In the genomic region with DNA sequence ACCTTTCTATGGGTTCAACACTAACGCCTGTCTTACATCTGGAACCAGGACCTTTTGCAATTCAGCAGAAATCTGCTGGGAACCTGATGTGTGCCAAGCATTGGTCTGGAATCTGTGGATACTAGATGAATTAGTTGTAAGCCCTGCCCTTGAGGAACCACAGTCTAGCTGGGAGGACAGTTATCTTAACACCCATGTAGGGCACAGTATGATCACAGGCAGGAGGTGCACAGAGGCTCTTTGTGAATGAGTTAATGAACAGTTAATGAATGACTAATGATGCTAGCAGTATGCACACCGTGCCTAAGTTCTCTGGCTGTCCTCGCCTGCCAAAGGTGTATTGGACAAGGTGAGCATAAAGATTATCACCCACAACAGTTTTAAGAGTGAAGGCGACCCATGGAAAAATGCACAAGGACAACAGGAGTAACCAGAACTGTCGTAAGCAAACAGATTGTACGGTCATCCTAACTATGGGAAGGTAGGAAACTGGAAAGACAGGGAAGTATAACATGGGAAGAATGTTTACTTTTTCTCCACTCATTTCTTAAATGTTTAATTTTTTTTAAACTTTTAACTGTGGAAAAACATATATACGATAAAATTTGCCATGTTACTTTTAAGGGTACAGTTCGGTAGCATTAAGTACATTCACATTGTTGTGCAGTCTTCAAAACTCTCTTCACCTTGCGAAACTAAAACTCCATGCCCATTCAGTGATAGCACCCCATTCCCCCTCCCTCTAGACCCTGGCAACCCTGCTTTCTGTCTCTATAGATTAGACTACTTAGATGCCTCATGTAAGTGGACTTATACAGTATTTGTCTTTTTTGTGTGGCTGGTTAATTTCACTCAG, we compare ENCODE assay signal across 3 cellular contexts.
TF ChIP-seq lines count a peak whose summit lies in the region.

No MANE protein-coding gene starts in this region.

TF ChIP-seq in A549, 52 proteins besides CTCF, POLR2A, EP300 and RAD21:
- TF ChIP-seq, protein P1, sequence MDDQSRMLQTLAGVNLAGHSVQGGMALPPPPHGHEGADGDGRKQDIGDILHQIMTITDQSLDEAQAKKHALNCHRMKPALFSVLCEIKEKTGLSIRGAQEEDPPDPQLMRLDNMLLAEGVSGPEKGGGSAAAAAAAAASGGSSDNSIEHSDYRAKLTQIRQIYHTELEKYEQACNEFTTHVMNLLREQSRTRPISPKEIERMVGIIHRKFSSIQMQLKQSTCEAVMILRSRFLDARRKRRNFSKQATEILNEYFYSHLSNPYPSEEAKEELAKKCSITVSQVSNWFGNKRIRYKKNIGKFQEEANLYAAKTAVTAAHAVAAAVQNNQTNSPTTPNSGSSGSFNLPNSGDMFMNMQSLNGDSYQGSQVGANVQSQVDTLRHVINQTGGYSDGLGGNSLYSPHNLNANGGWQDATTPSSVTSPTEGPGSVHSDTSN (IDR thresholded peaks at IDR 0.05), result no peak
- no peak for TF ChIP-seq ATOH8 (CRISPR knock-in tag; IDR thresholded peaks at IDR 0.05; ENCODE audit: low read depth)
- peak; percentile 27 for TF ChIP-seq MAFK (IDR thresholded peaks at IDR 0.05; ENCODE audit: partially characterized antibody)

TF ChIP-seq in K562, 482 proteins besides CTCF, POLR2A, EP300 and RAD21 (continued from another document):
- TF ChIP-seq TAL1 (IDR thresholded peaks at IDR 0.05), result peak; percentile 30; the same call in 1 of the 2 replicates
- TF ChIP-seq C11orf30 (IDR thresholded peaks at IDR 0.05; ENCODE audit: low read depth), result 0 out of 2 replicates have a peak, but pooled peaks have one; percentile 8
- TF ChIP-seq, protein P2, sequence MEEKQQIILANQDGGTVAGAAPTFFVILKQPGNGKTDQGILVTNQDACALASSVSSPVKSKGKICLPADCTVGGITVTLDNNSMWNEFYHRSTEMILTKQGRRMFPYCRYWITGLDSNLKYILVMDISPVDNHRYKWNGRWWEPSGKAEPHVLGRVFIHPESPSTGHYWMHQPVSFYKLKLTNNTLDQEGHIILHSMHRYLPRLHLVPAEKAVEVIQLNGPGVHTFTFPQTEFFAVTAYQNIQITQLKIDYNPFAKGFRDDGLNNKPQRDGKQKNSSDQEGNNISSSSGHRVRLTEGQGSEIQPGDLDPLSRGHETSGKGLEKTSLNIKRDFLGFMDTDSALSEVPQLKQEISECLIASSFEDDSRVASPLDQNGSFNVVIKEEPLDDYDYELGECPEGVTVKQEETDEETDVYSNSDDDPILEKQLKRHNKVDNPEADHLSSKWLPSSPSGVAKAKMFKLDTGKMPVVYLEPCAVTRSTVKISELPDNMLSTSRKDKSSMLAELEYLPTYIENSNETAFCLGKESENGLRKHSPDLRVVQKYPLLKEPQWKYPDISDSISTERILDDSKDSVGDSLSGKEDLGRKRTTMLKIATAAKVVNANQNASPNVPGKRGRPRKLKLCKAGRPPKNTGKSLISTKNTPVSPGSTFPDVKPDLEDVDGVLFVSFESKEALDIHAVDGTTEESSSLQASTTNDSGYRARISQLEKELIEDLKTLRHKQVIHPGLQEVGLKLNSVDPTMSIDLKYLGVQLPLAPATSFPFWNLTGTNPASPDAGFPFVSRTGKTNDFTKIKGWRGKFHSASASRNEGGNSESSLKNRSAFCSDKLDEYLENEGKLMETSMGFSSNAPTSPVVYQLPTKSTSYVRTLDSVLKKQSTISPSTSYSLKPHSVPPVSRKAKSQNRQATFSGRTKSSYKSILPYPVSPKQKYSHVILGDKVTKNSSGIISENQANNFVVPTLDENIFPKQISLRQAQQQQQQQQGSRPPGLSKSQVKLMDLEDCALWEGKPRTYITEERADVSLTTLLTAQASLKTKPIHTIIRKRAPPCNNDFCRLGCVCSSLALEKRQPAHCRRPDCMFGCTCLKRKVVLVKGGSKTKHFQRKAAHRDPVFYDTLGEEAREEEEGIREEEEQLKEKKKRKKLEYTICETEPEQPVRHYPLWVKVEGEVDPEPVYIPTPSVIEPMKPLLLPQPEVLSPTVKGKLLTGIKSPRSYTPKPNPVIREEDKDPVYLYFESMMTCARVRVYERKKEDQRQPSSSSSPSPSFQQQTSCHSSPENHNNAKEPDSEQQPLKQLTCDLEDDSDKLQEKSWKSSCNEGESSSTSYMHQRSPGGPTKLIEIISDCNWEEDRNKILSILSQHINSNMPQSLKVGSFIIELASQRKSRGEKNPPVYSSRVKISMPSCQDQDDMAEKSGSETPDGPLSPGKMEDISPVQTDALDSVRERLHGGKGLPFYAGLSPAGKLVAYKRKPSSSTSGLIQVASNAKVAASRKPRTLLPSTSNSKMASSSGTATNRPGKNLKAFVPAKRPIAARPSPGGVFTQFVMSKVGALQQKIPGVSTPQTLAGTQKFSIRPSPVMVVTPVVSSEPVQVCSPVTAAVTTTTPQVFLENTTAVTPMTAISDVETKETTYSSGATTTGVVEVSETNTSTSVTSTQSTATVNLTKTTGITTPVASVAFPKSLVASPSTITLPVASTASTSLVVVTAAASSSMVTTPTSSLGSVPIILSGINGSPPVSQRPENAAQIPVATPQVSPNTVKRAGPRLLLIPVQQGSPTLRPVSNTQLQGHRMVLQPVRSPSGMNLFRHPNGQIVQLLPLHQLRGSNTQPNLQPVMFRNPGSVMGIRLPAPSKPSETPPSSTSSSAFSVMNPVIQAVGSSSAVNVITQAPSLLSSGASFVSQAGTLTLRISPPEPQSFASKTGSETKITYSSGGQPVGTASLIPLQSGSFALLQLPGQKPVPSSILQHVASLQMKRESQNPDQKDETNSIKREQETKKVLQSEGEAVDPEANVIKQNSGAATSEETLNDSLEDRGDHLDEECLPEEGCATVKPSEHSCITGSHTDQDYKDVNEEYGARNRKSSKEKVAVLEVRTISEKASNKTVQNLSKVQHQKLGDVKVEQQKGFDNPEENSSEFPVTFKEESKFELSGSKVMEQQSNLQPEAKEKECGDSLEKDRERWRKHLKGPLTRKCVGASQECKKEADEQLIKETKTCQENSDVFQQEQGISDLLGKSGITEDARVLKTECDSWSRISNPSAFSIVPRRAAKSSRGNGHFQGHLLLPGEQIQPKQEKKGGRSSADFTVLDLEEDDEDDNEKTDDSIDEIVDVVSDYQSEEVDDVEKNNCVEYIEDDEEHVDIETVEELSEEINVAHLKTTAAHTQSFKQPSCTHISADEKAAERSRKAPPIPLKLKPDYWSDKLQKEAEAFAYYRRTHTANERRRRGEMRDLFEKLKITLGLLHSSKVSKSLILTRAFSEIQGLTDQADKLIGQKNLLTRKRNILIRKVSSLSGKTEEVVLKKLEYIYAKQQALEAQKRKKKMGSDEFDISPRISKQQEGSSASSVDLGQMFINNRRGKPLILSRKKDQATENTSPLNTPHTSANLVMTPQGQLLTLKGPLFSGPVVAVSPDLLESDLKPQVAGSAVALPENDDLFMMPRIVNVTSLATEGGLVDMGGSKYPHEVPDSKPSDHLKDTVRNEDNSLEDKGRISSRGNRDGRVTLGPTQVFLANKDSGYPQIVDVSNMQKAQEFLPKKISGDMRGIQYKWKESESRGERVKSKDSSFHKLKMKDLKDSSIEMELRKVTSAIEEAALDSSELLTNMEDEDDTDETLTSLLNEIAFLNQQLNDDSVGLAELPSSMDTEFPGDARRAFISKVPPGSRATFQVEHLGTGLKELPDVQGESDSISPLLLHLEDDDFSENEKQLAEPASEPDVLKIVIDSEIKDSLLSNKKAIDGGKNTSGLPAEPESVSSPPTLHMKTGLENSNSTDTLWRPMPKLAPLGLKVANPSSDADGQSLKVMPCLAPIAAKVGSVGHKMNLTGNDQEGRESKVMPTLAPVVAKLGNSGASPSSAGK (IDR thresholded peaks at IDR 0.05), result peak; percentile 31; the same call in 1 of the 2 replicates
- no peak for TF ChIP-seq NFIX (CRISPR knock-in tag; IDR thresholded peaks at IDR 0.05; ENCODE audit: low read depth)
- TF ChIP-seq HDAC6 (IDR thresholded peaks at IDR 0.05; ENCODE audit: low read depth, low read length), result no peak
- no peak for TF ChIP-seq NFRKB (IDR thresholded peaks at IDR 0.05; ENCODE audit: low read depth)

TF ChIP-seq in GM23338, 12 proteins besides CTCF, POLR2A, EP300 and RAD21:
- TF ChIP-seq, protein P3, sequence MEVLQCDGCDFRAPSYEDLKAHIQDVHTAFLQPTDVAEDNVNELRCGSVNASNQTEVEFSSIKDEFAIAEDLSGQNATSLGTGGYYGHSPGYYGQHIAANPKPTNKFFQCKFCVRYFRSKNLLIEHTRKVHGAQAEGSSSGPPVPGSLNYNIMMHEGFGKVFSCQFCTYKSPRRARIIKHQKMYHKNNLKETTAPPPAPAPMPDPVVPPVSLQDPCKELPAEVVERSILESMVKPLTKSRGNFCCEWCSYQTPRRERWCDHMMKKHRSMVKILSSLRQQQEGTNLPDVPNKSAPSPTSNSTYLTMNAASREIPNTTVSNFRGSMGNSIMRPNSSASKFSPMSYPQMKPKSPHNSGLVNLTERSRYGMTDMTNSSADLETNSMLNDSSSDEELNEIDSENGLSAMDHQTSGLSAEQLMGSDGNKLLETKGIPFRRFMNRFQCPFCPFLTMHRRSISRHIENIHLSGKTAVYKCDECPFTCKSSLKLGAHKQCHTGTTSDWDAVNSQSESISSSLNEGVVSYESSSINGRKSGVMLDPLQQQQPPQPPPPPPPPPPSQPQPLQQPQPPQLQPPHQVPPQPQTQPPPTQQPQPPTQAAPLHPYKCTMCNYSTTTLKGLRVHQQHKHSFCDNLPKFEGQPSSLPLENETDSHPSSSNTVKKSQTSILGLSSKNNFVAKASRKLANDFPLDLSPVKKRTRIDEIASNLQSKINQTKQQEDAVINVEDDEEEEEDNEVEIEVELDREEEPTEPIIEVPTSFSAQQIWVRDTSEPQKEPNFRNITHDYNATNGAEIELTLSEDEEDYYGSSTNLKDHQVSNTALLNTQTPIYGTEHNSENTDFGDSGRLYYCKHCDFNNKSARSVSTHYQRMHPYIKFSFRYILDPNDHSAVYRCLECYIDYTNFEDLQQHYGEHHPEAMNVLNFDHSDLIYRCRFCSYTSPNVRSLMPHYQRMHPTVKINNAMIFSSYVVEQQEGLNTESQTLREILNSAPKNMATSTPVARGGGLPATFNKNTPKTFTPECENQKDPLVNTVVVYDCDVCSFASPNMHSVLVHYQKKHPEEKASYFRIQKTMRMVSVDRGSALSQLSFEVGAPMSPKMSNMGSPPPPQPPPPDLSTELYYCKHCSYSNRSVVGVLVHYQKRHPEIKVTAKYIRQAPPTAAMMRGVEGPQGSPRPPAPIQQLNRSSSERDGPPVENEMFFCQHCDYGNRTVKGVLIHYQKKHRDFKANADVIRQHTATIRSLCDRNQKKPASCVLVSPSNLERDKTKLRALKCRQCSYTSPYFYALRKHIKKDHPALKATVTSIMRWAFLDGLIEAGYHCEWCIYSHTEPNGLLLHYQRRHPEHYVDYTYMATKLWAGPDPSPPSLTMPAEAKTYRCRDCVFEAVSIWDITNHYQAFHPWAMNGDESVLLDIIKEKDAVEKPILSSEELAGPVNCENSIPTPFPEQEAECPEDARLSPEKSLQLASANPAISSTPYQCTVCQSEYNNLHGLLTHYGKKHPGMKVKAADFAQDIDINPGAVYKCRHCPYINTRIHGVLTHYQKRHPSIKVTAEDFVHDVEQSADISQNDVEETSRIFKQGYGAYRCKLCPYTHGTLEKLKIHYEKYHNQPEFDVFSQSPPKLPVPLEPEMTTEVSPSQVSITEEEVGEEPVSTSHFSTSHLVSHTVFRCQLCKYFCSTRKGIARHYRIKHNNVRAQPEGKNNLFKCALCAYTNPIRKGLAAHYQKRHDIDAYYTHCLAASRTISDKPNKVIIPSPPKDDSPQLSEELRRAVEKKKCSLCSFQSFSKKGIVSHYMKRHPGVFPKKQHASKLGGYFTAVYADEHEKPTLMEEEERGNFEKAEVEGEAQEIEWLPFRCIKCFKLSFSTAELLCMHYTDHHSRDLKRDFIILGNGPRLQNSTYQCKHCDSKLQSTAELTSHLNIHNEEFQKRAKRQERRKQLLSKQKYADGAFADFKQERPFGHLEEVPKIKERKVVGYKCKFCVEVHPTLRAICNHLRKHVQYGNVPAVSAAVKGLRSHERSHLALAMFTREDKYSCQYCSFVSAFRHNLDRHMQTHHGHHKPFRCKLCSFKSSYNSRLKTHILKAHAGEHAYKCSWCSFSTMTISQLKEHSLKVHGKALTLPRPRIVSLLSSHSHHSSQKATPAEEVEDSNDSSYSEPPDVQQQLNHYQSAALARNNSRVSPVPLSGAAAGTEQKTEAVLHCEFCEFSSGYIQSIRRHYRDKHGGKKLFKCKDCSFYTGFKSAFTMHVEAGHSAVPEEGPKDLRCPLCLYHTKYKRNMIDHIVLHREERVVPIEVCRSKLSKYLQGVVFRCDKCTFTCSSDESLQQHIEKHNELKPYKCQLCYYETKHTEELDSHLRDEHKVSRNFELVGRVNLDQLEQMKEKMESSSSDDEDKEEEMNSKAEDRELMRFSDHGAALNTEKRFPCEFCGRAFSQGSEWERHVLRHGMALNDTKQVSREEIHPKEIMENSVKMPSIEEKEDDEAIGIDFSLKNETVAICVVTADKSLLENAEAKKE (CRISPR knock-in tag; IDR thresholded peaks at IDR 0.05), result no peak
- TF ChIP-seq JUNB (IDR thresholded peaks at IDR 0.05; ENCODE audit: unreplicated experiment), result no peak
- no peak for TF ChIP-seq POLR2AphosphoS5 (IDR thresholded peaks at IDR 0.05; ENCODE audit: low read depth)
- no peak for TF ChIP-seq ZNF114 (CRISPR knock-in tag; IDR thresholded peaks at IDR 0.05)
- TF ChIP-seq STAT1 (IDR thresholded peaks at IDR 0.05; ENCODE audit: unreplicated experiment), result no peak
- TF ChIP-seq CREB1 (CRISPR knock-in tag; IDR thresholded peaks at IDR 0.05; ENCODE audit: low read depth), result no peak
- TF ChIP-seq, protein P4, sequence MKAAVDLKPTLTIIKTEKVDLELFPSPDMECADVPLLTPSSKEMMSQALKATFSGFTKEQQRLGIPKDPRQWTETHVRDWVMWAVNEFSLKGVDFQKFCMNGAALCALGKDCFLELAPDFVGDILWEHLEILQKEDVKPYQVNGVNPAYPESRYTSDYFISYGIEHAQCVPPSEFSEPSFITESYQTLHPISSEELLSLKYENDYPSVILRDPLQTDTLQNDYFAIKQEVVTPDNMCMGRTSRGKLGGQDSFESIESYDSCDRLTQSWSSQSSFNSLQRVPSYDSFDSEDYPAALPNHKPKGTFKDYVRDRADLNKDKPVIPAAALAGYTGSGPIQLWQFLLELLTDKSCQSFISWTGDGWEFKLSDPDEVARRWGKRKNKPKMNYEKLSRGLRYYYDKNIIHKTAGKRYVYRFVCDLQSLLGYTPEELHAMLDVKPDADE (IDR thresholded peaks at IDR 0.05), result no peak
- TF ChIP-seq, protein P5, sequence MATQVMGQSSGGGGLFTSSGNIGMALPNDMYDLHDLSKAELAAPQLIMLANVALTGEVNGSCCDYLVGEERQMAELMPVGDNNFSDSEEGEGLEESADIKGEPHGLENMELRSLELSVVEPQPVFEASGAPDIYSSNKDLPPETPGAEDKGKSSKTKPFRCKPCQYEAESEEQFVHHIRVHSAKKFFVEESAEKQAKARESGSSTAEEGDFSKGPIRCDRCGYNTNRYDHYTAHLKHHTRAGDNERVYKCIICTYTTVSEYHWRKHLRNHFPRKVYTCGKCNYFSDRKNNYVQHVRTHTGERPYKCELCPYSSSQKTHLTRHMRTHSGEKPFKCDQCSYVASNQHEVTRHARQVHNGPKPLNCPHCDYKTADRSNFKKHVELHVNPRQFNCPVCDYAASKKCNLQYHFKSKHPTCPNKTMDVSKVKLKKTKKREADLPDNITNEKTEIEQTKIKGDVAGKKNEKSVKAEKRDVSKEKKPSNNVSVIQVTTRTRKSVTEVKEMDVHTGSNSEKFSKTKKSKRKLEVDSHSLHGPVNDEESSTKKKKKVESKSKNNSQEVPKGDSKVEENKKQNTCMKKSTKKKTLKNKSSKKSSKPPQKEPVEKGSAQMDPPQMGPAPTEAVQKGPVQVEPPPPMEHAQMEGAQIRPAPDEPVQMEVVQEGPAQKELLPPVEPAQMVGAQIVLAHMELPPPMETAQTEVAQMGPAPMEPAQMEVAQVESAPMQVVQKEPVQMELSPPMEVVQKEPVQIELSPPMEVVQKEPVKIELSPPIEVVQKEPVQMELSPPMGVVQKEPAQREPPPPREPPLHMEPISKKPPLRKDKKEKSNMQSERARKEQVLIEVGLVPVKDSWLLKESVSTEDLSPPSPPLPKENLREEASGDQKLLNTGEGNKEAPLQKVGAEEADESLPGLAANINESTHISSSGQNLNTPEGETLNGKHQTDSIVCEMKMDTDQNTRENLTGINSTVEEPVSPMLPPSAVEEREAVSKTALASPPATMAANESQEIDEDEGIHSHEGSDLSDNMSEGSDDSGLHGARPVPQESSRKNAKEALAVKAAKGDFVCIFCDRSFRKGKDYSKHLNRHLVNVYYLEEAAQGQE (IDR thresholded peaks at IDR 0.05; ENCODE audit: unreplicated experiment), result no peak
- no peak for TF ChIP-seq NANOG (IDR thresholded peaks at IDR 0.05; ENCODE audit: borderline replicate concordance)
- no peak for TF ChIP-seq EZH2 (IDR thresholded peaks at IDR 0.05; ENCODE audit: low read depth, unreplicated experiment)
- no peak for TF ChIP-seq EZH2phosphoT487 (IDR thresholded peaks at IDR 0.05; ENCODE audit: unreplicated experiment)
- TF ChIP-seq ZNF331 (CRISPR knock-in tag; IDR thresholded peaks at IDR 0.05; ENCODE audit: low read depth), result no peak
TF ChIP-seq in GM23338: peak in this region for 0.
